In genomic region chr3:9870978-9871377, GRCh38 we compare ENCODE assay signal across 1 cellular context.
TF ChIP-seq lines count a peak whose summit lies in the region.

No MANE protein-coding gene starts in this region.

TF ChIP-seq in IMR-90, 13 proteins besides CTCF, POLR2A, EP300 and RAD21:
- TF ChIP-seq MAZ (IDR thresholded peaks at IDR 0.05; ENCODE audit: borderline replicate concordance, low read depth, low read length), result no peak
- peak; percentile 16; the same call in 1 of the 2 replicates for TF ChIP-seq FOS (IDR thresholded peaks at IDR 0.05; ENCODE audit: low read depth, low read length)
- no peak for TF ChIP-seq BHLHE40 (IDR thresholded peaks at IDR 0.05; ENCODE audit: low read depth, low read length)
- no peak for TF ChIP-seq RFX5 (IDR thresholded peaks at IDR 0.05; ENCODE audit: low read depth, low read length)
- TF ChIP-seq RCOR1 (IDR thresholded peaks at IDR 0.05; ENCODE audit: insufficient replicate concordance, low read length), result no peak
- no peak for TF ChIP-seq MXI1 (IDR thresholded peaks at IDR 0.05; ENCODE audit: borderline replicate concordance, low read depth, low read length)
- peak; percentile 98 for TF ChIP-seq MAFK (IDR thresholded peaks at IDR 0.05; ENCODE audit: low read depth, low read length)
- TF ChIP-seq, protein P1, sequence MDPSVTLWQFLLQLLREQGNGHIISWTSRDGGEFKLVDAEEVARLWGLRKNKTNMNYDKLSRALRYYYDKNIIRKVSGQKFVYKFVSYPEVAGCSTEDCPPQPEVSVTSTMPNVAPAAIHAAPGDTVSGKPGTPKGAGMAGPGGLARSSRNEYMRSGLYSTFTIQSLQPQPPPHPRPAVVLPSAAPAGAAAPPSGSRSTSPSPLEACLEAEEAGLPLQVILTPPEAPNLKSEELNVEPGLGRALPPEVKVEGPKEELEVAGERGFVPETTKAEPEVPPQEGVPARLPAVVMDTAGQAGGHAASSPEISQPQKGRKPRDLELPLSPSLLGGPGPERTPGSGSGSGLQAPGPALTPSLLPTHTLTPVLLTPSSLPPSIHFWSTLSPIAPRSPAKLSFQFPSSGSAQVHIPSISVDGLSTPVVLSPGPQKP (IDR thresholded peaks at IDR 0.05; ENCODE audit: borderline replicate concordance, low read depth, low read length), result no peak
- peak; percentile 99 for TF ChIP-seq NFE2L2 (IDR thresholded peaks at IDR 0.05; ENCODE audit: low read depth, low read length)
